Comparison of ENCODE assay signal across 12 cellular contexts in the genomic region with DNA sequence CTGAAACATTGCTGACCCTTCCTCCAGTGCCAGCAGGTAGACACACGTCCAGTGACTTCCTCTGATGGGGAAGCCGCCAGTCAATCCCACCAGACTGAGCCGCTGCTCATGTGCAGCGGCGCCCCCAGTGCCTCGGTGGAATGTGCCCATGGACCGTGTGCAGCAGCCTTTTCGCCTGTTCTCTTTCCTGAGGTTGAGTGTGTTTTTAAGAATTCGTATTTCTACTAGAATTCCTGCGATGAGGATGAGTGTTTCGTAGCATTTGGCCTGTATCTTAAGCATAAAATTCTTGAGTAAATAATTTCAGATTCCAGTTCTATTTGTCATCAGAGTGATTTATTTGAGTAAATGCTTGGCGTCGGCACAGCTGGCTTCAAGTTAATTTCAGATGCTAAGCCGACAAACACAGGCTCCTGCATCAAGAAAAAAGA. TPM values are rescaled to one million over a fixed set of nuclear protein-coding genes. Genes with fewer than 3 reads are reported as not detected.
DNase-seq lines count a peak whose midpoint lies in the region; FAIRE-seq and TF ChIP-seq lines count a peak whose summit lies in the region.
"Had no signal": no experiment of that assay in that cellular context is flagged by ENCODE, and none has a peak within 500 bp of the region (broad histone marks: within the 10 kb centered on the region; RNA-seq: fewer than 3 reads in every experiment).

No MANE protein-coding gene starts in this region.

- H4K91ac ChIP-seq in mesenchymal stem cell (ENCODE audit: low read length) = no peak overlapping the region

- H3K36me3 ChIP-seq in ACC112 (ENCODE audit: insufficient read depth, low read length) = peaks cover 31% of the 10 kb centered on the region
- peaks cover 41 to 89% of the 10 kb centered on the region in 2 experiments for H3K36me3 ChIP-seq in mesenchymal stem cell (ENCODE audit: control insufficient read depth in 1 of 2, insufficient read depth in 2 of 2, low read depth in 1 of 2, low read length in 2 of 2)
- peaks cover 62% of the 10 kb centered on the region for H3K36me3 ChIP-seq in CD4-positive, alpha-beta memory T cell (ENCODE audit: insufficient read depth, low read length)
- H3K36me3 ChIP-seq: colonic mucosa, uterus had no signal

- DNase-seq in LHCN-M2 (ENCODE audit: low read depth) (peak; percentile 91), cardiac fibroblast (ENCODE audit: low read depth in 2 of 2) (peak; percentile 85 to 93), mesenchymal stem cell (peak; percentile 56), GM19239 (ENCODE audit: insufficient read length, low spot score) (no peak), NOMO-1 treated with DMSO at 0.1 percent for 48 hours (lab: John Stamatoyannopoulos, UW; ENCODE audit: unreplicated experiment) (no peak), cerebellar nuclear complex (lab: John Stamatoyannopoulos, UW) (no peak)
- no peak for DNase-seq in CD4-positive, alpha-beta memory T cell
- DNase-seq: CD4-positive, CD25-positive, alpha-beta regulatory T cell; colonic mucosa; uterus had no signal

- H2BK12ac ChIP-seq in mesenchymal stem cell (ENCODE audit: low read length in 2 of 2) = peak overlapping the region; percentile 24 to 27

- H4K8ac ChIP-seq in mesenchymal stem cell (ENCODE audit: low read length) = peak overlapping the region; percentile 57

- CTCF ChIA-PET in CD4-positive, alpha-beta memory T cell (lab: Charles Lee; ENCODE audit: partially characterized antibody) = interaction anchor here (1.2 kb wide), 1 partner anchor 40 kb away, joined by 3 read pairs; no protein-coding TSS in a partner anchor

- POLR2A ChIA-PET in CD4-positive, alpha-beta memory T cell (lab: Charles Lee; ENCODE audit: partially characterized antibody) = no interaction called here

- peaks cover 41 to 80% of the 10 kb centered on the region in 2 donors for H3K36me3 Mint-ChIP-seq in CD4-positive, alpha-beta memory T cell

- no peak overlapping the region for H2AFZ ChIP-seq in ACC112 (ENCODE audit: low read length, unreplicated experiment)
- H2AFZ ChIP-seq in mesenchymal stem cell (ENCODE audit: low read depth, low read length) = no peak overlapping the region

- intact Hi-C loops in CD4-positive, alpha-beta memory T cell (cut with micrococcal nuclease) = no loop called here

- peak overlapping the region; percentile 82 for H2BK5ac ChIP-seq in mesenchymal stem cell (ENCODE audit: low read depth, low read length, poor library complexity, severe bottlenecking)

- H3K27me3 ChIP-seq in ACC112 (ENCODE audit: insufficient read depth, low read length) (no peaks in the 10 kb centered on the region), mesenchymal stem cell (ENCODE audit: control insufficient read depth in 1 of 2, insufficient read depth in 1 of 2, low read length in 2 of 2) (no peaks in the 10 kb centered on the region)
- no peaks in the 10 kb centered on the region for H3K27me3 ChIP-seq in CD4-positive, alpha-beta memory T cell (ENCODE audit: insufficient read depth, low read length)
- H3K27me3 ChIP-seq: colonic mucosa, uterus had no signal

- H3K27ac ChIP-seq in ACC112 (ENCODE audit: low read depth, low read length) = peak overlapping the region; percentile 87
- H3K27ac ChIP-seq in mesenchymal stem cell (ENCODE audit: low read length, poor library complexity, severe bottlenecking) = peak overlapping the region; percentile 97
- H3K27ac ChIP-seq in CD4-positive, alpha-beta memory T cell (ENCODE audit: low read depth, low read length) = no peak overlapping the region
- H3K27ac ChIP-seq: colonic mucosa had no signal

- TF ChIP-seq CTCF in cardiac fibroblast (IDR thresholded peaks at IDR 0.05; ENCODE audit: low read depth, low read length) = no peak

- H2AK5ac ChIP-seq in mesenchymal stem cell (ENCODE audit: low read length, severe bottlenecking) = peak overlapping the region; percentile 49

- peak overlapping the region in 1 of 2 experiments; percentile 64 for H3K18ac ChIP-seq in mesenchymal stem cell (ENCODE audit: low read depth in 1 of 2, low read length in 2 of 2)

- peak overlapping the region in 1 of 7 donors; percentile 52 for H3K27ac Mint-ChIP-seq in CD4-positive, alpha-beta memory T cell
- H3K27ac Mint-ChIP-seq: CD4-positive, CD25-positive, alpha-beta regulatory T cell had no signal

- peaks cover 29% of the 10 kb centered on the region for H3K79me1 ChIP-seq in mesenchymal stem cell (replicated peaks; ENCODE audit: low read length, poor library complexity, severe bottlenecking)

- H3K4me3 Mint-ChIP-seq in CD4-positive, alpha-beta memory T cell = no peak overlapping the region
- H3K4me3 Mint-ChIP-seq: CD4-positive, CD25-positive, alpha-beta regulatory T cell had no signal

- 25% methylated on average over 12 of the region's 14 CpGs for WGBS in mesenchymal stem cell

- no peaks in the 10 kb centered on the region for H3K27me3 Mint-ChIP-seq in CD4-positive, alpha-beta memory T cell
- H3K27me3 Mint-ChIP-seq: CD4-positive, CD25-positive, alpha-beta regulatory T cell had no signal

- H3K23ac ChIP-seq in mesenchymal stem cell (ENCODE audit: low read length in 2 of 2) = no peak overlapping the region

- no peaks in the 10 kb centered on the region for H3K9me3 ChIP-seq in mesenchymal stem cell (ENCODE audit: control insufficient read depth, low read length)
- no peaks in the 10 kb centered on the region for H3K9me3 ChIP-seq in CD4-positive, alpha-beta memory T cell (ENCODE audit: control insufficient read depth in 1 of 2, low read length in 2 of 2)
- H3K9me3 ChIP-seq: colonic mucosa, uterus had no signal

- H2BK120ac ChIP-seq in mesenchymal stem cell (ENCODE audit: low read depth, low read length) = no peak overlapping the region

- H3K14ac ChIP-seq in mesenchymal stem cell (ENCODE audit: low read length in 2 of 2) = no peak overlapping the region

- no peak overlapping the region for H3K9ac ChIP-seq in mesenchymal stem cell (ENCODE audit: low read length)

- peaks cover 41% of the 10 kb centered on the region for H3K4me1 ChIP-seq in ACC112 (ENCODE audit: control insufficient read depth, insufficient read depth, low read length, unreplicated experiment)
- H3K4me1 ChIP-seq in mesenchymal stem cell (ENCODE audit: control insufficient read depth, insufficient read depth, low read depth, low read length) = peaks cover 43% of the 10 kb centered on the region
- H3K4me1 ChIP-seq in CD4-positive, alpha-beta memory T cell (ENCODE audit: insufficient read depth, low read length) = no peaks in the 10 kb centered on the region
- H3K4me1 ChIP-seq: colonic mucosa, uterus had no signal

- H3K4me1 Mint-ChIP-seq in CD4-positive, alpha-beta memory T cell = peaks cover 0 to 3% (median 0%) of the 10 kb centered on the region in 4 donors

- no peak overlapping the region for H2BK15ac ChIP-seq in mesenchymal stem cell (ENCODE audit: low read depth, poor library complexity, severe bottlenecking)

- no peak for FAIRE-seq in GM19239 (lab: Jason Lieb, UNC)
- FAIRE-seq: GM12878 had no signal

- H3K4ac ChIP-seq in mesenchymal stem cell (ENCODE audit: low read depth in 1 of 2, low read length in 2 of 2) = peak overlapping the region in 1 of 2 experiments; percentile 38

- H3K79me2 ChIP-seq in ACC112 (ENCODE audit: control insufficient read depth, insufficient read depth, low read length, unreplicated experiment) = no peaks in the 10 kb centered on the region

- no peaks in the 10 kb centered on the region for H3K9me3 Mint-ChIP-seq in CD4-positive, alpha-beta memory T cell
- H3K9me3 Mint-ChIP-seq: CD4-positive, CD25-positive, alpha-beta regulatory T cell had no signal

- peak overlapping the region; percentile 10 for H3K4me2 ChIP-seq in mesenchymal stem cell (ENCODE audit: low read length, poor library complexity, severe bottlenecking)

- H3K4me3 ChIP-seq in ACC112 (ENCODE audit: low read depth, low read length) (peak overlapping the region; percentile 39), cardiac fibroblast (replicated peaks in 1 of 2; ENCODE audit: low read depth in 2 of 2, low read length in 2 of 2) (no peak overlapping the region), mesenchymal stem cell (ENCODE audit: insufficient read depth in 1 of 2, low read depth in 1 of 2, low read length in 2 of 2) (no peak overlapping the region)
- H3K4me3 ChIP-seq in CD4-positive, alpha-beta memory T cell (ENCODE audit: low read length in 2 of 2) = no peak overlapping the region
- H3K4me3 ChIP-seq: colonic mucosa, GM12878, uterus had no signal

RNA-seq across cellular contexts. Expression of a gene that starts 35.4 kb away (rescaled TPM):
- total RNA-seq in LHCN-M2 (2014; rRNA removed) = 425 and 456 TPM in 2 replicates
- polyA plus RNA-seq in LHCN-M2 (2012) = 123 TPM
- polyA plus RNA-seq in mesenchymal stem cell (2013, experiment 1 of 2) = 30.5 TPM
- 31.1 TPM for polyA plus RNA-seq in mesenchymal stem cell (2013, experiment 2 of 2)
- total RNA-seq in CD4-positive, alpha-beta memory T cell = 10 to 100 TPM; 29.8 to 31.7 TPM
- polyA plus RNA-seq in CD4-positive, alpha-beta memory T cell = 10 to 100 TPM; 33.6 to 37.0 TPM

RNA-seq across cellular contexts. Expression of a gene that starts 45.5 kb away (rescaled TPM):
- total RNA-seq in LHCN-M2 (2014; rRNA removed) = 25.6 and 35.8 TPM in 2 replicates
- 22.3 TPM for polyA plus RNA-seq in LHCN-M2 (2012)
- 29.1 TPM for polyA plus RNA-seq in mesenchymal stem cell (2013, experiment 1 of 2)
- 31.7 TPM for polyA plus RNA-seq in mesenchymal stem cell (2013, experiment 2 of 2)
- 10 to 100 TPM; 47.2 to 49.2 TPM for total RNA-seq in CD4-positive, alpha-beta memory T cell
- 10 to 100 TPM; 25.7 to 36.2 TPM for polyA plus RNA-seq in CD4-positive, alpha-beta memory T cell

Comparison
In these comparisons a context has a peak if more than half of its experiments do, and no peak if none do; other contexts are left out.
1. DNase-seq: peak in LHCN-M2 (single experiment), cardiac fibroblast (2 of 2) and mesenchymal stem cell (single experiment); none in GM19239 (single experiment), NOMO-1 treated with DMSO at 0.1 percent for 48 hours (single experiment), CD4-positive, alpha-beta memory T cell (0 of 5) and cerebellar nuclear complex (0 of 2).
2. RNA of a gene that starts 35.4 kb away (total RNA-seq): 425 to 456 TPM in LHCN-M2; 29.8 to 31.7 TPM in CD4-positive, alpha-beta memory T cell; every median in the first group is over 10 times any median in the second.